ENCODE assay signal across 1 cellular context in genomic region chr9:132994410-132995120, GRCh38.
A peak's percentile ranks its signal among the peaks of the same experiment; 100 is the strongest.
TF ChIP-seq lines count a peak whose summit lies in the region.

No MANE protein-coding gene starts in this region.

TF ChIP-seq in K562, 482 proteins besides CTCF, POLR2A, EP300 and RAD21 (continued from another document and continues in another):
- TF ChIP-seq, protein P1, sequence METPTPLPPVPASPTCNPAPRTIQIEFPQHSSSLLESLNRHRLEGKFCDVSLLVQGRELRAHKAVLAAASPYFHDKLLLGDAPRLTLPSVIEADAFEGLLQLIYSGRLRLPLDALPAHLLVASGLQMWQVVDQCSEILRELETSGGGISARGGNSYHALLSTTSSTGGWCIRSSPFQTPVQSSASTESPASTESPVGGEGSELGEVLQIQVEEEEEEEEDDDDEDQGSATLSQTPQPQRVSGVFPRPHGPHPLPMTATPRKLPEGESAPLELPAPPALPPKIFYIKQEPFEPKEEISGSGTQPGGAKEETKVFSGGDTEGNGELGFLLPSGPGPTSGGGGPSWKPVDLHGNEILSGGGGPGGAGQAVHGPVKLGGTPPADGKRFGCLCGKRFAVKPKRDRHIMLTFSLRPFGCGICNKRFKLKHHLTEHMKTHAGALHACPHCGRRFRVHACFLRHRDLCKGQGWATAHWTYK (CRISPR knock-in tag; IDR thresholded peaks at IDR 0.05), result no peak
- TF ChIP-seq RBM15 (IDR thresholded peaks at IDR 0.05; ENCODE audit: insufficient read depth, low read length) (no peak), CREBBP (IDR thresholded peaks at IDR 0.05; ENCODE audit: low read depth, low read length) (no peak), GATA2 (CRISPR knock-in tag; IDR thresholded peaks at IDR 0.05) (peak; percentile 48; the same call in 1 of the 2 replicates), SREBF1 (IDR thresholded peaks at IDR 0.05; ENCODE audit: borderline replicate concordance, low read depth, low read length) (no peak), EP400 (IDR thresholded peaks at IDR 0.05) (no peak), NCOA4 (IDR thresholded peaks at IDR 0.05; ENCODE audit: partially characterized antibody) (no peak), CTCFL (IDR thresholded peaks at IDR 0.05; ENCODE audit: borderline replicate concordance, insufficient read depth, low read depth, low read length, poor library complexity, severe bottlenecking) (no peak), NEUROD1 (IDR thresholded peaks at IDR 0.05; ENCODE audit: borderline replicate concordance, low read depth, low read length, partially characterized antibody) (peak; percentile 24), MAZ (CRISPR knock-in tag; conservative IDR thresholded peaks at IDR 0.05 in 1 of 2, IDR thresholded peaks at IDR 0.05 in 1 of 2) (peak; percentile 95 to 97), RBFOX2 (IDR thresholded peaks at IDR 0.05; ENCODE audit: low read depth, low read length) (peak; percentile 60), NFE2 (IDR thresholded peaks at IDR 0.05; ENCODE audit: low read depth) (peak; percentile 34), PURB (CRISPR knock-in tag; IDR thresholded peaks at IDR 0.05; ENCODE audit: low read depth) (no peak), DPF2 (IDR thresholded peaks at IDR 0.05) (peak; percentile 73), MYBL2 (IDR thresholded peaks at IDR 0.05; ENCODE audit: low read depth) (no peak), MYBL2 (CRISPR knock-in tag; IDR thresholded peaks at IDR 0.05; ENCODE audit: borderline replicate concordance) (no peak), MYC (IDR thresholded peaks at IDR 0.05; ENCODE audit: low read depth, low read length) (no peak), MYC (CRISPR knock-in tag; IDR thresholded peaks at IDR 0.05; ENCODE audit: borderline replicate concordance, low read depth) (no peak), RBBP5 (IDR thresholded peaks at IDR 0.05; ENCODE audit: borderline replicate concordance, insufficient read depth, low read length, poor library complexity, severe bottlenecking) (peak; percentile 36), RNF2 (IDR thresholded peaks at IDR 0.05) (peak; percentile 68; the same call in 1 of the 2 replicates), BCOR (IDR thresholded peaks at IDR 0.05) (peak; percentile 79), NBN (IDR thresholded peaks at IDR 0.05; ENCODE audit: low read depth) (peak; percentile 78), KDM4B (IDR thresholded peaks at IDR 0.05; ENCODE audit: borderline replicate concordance in 2 of 2, low read depth in 1 of 2) (peak in 1 of 2 experiments; percentile 71; a peak in 1 of 4 replicates), TCF3 (CRISPR knock-in tag; IDR thresholded peaks at IDR 0.05) (peak; percentile 89), HDAC1 (IDR thresholded peaks at IDR 0.05) (peak in 1 of 2 experiments; percentile 96; a peak in 2 of 4 replicates), KLF1 (tag; IDR thresholded peaks at IDR 0.05) (0 out of 2 replicates have a peak, but pooled peaks have one; percentile 34), KDM5B (IDR thresholded peaks at IDR 0.05; ENCODE audit: insufficient replicate concordance, low read depth, low read length) (no peak), SMARCA4 (IDR thresholded peaks at IDR 0.05) (peak; percentile 74), NCOA1 (IDR thresholded peaks at IDR 0.05; ENCODE audit: low read depth) (peak; percentile 57), ZFX (CRISPR knock-in tag; IDR thresholded peaks at IDR 0.05) (peak; percentile 42), TBP (optimal IDR thresholded peaks at IDR 0.05; ENCODE audit: low read depth, low read length) (peak; percentile 42), ZKSCAN1 (IDR thresholded peaks at IDR 0.05; ENCODE audit: low read depth, low read length) (peak; percentile 37; the same call in 1 of the 2 replicates), HOXB6 (CRISPR knock-in tag; IDR thresholded peaks at IDR 0.05; ENCODE audit: borderline replicate concordance) (no peak), PTTG1 (tag; IDR thresholded peaks at IDR 0.05; ENCODE audit: low read depth) (no peak), RB1 (IDR thresholded peaks at IDR 0.05; ENCODE audit: low read depth) (no peak), ZNF318 (IDR thresholded peaks at IDR 0.05; ENCODE audit: borderline replicate concordance in 1 of 2, low read depth in 1 of 2) (0 out of 4 replicates have a peak, but pooled peaks of 1 of the 2 experiments have one; percentile 44)
- TF ChIP-seq, protein P2, sequence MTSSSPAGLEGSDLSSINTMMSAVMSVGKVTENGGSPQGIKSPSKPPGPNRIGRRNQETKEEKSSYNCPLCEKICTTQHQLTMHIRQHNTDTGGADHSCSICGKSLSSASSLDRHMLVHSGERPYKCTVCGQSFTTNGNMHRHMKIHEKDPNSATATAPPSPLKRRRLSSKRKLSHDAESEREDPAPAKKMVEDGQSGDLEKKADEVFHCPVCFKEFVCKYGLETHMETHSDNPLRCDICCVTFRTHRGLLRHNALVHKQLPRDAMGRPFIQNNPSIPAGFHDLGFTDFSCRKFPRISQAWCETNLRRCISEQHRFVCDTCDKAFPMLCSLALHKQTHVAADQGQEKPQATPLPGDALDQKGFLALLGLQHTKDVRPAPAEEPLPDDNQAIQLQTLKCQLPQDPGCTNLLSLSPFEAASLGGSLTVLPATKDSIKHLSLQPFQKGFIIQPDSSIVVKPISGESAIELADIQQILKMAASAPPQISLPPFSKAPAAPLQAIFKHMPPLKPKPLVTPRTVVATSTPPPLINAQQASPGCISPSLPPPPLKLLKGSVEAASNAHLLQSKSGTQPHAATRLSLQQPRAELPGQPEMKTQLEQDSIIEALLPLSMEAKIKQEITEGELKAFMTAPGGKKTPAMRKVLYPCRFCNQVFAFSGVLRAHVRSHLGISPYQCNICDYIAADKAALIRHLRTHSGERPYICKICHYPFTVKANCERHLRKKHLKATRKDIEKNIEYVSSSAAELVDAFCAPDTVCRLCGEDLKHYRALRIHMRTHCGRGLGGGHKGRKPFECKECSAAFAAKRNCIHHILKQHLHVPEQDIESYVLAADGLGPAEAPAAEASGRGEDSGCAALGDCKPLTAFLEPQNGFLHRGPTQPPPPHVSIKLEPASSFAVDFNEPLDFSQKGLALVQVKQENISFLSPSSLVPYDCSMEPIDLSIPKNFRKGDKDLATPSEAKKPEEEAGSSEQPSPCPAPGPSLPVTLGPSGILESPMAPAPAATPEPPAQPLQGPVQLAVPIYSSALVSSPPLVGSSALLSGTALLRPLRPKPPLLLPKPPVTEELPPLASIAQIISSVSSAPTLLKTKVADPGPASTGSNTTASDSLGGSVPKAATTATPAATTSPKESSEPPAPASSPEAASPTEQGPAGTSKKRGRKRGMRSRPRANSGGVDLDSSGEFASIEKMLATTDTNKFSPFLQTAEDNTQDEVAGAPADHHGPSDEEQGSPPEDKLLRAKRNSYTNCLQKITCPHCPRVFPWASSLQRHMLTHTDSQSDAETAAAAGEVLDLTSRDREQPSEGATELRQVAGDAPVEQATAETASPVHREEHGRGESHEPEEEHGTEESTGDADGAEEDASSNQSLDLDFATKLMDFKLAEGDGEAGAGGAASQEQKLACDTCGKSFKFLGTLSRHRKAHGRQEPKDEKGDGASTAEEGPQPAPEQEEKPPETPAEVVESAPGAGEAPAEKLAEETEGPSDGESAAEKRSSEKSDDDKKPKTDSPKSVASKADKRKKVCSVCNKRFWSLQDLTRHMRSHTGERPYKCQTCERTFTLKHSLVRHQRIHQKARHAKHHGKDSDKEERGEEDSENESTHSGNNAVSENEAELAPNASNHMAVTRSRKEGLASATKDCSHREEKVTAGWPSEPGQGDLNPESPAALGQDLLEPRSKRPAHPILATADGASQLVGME (CRISPR knock-in tag; IDR thresholded peaks at IDR 0.05), result no peak
- TF ChIP-seq, protein P3, sequence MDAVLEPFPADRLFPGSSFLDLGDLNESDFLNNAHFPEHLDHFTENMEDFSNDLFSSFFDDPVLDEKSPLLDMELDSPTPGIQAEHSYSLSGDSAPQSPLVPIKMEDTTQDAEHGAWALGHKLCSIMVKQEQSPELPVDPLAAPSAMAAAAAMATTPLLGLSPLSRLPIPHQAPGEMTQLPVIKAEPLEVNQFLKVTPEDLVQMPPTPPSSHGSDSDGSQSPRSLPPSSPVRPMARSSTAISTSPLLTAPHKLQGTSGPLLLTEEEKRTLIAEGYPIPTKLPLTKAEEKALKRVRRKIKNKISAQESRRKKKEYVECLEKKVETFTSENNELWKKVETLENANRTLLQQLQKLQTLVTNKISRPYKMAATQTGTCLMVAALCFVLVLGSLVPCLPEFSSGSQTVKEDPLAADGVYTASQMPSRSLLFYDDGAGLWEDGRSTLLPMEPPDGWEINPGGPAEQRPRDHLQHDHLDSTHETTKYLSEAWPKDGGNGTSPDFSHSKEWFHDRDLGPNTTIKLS (IDR thresholded peaks at IDR 0.05; ENCODE audit: borderline replicate concordance, low read depth), result no peak
- TF ChIP-seq, protein P4, sequence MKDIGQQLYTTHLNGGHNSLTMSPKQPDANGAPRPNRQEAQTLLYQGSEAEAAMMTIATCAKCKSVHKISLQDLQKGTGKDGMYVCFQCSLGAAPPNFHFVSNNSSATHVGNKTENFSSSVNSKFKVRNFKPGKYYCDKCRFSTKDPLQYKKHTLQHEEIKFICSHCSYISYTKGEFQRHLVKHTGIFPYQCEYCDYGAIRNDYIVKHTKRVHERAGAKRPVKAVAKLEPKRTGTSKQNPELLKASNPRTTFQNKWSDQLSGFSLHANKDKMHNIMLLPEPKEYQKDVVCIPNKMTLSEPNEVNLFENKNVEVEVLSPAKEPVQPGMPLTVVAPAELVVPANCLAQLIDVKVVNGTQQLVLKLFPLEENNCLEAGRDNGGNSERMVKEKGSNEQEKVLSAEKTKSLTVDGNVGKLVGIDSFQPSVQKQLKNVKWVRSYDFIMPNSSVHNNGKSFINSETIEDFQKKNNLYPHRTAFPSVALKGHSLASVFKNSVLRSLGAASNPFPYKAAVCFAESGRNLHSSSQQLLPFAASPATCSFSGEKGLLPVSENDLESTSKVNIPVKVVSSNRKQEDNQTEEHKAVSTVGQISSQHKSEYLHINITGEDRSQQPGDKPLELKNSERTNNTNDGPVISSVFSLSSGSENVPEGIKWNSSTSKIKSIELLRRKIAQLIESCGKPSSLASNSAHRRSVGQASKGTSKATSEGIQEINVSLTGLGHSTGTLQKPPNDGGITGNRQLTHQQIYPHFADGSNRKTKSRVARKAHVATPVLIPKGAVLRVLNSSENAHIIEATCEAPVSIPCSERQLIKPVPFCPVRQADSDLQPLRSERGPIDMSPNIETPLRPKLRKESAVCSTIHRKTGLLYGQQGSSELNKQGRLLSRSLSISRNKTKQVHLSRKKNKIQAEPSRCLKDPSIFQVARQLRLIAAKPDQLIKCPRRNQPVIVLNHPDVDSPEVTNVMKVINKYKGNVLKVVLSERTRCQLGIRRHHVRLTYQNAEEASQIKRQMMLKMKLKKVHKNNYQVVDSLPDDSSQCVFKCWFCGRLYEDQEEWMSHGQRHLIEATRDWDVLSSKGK (CRISPR knock-in tag; IDR thresholded peaks at IDR 0.05), result no peak
